16 cellular contexts compared by ENCODE assay signal in the genomic region with DNA sequence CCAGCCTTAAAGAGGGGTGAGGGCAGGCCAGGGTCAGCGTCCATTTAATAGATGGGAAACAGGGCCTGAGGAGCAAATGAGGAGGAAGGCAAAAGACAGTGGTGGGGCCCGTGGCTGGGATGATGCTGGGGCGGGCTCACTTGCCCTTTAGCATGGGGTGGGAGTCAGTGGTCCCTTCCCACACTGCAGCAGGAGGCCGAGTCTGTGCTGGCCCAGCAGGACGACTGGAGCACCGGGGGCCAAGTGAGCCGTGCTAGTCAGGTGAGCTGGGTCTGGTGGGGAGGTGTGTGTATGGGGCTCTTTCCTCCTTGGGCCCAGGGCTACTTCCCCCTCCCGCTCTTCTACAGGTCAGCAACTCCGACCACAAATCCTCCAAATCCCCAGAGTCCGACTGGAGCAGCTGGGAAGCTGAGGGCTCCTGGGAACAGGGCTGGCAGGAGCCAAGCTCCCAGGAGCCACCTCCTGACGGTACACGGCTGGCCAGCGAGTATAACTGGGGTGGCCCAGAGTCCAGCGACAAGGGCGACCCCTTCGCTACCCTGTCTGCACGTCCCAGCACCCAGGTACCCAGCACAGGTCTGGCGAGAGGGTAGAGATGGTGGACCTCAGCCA. TPM values are rescaled to one million over a fixed set of nuclear protein-coding genes. Genes with fewer than 3 reads are reported as not detected.
DNase-seq lines count a peak whose midpoint lies in the region; ATAC-seq and TF ChIP-seq lines count a peak whose summit lies in the region.
"Had no signal": no experiment of that assay in that cellular context is flagged by ENCODE, and none has a peak within 500 bp of the region (broad histone marks: within the 10 kb centered on the region; RNA-seq: fewer than 3 reads in every experiment).

No MANE protein-coding gene starts in this region.

- WGBS in right cardiac atrium: 72% methylated on average over 18 of the region's 18 CpGs

- POLR2A ChIA-PET in T-cell (lab: Charles Lee): no interaction called here

- H3K27ac Mint-ChIP-seq in T-cell: peak overlapping the region in 1 of 2 donors; percentile 61
- peak overlapping the region in 3 of 6 donors; percentile 54 to 88 (median 66) for H3K27ac Mint-ChIP-seq in naive B cell
- no peak overlapping the region for H3K27ac Mint-ChIP-seq in T-helper 2 cell treated with Interferon-gamma antibody and Interleukin-4, amounts not matched to agents 5 μg/mL and 100 μg/mL, for 36 hours
- H3K27ac Mint-ChIP-seq: activated naive CD8-positive, alpha-beta T cell had no signal

- H3K4me3 ChIP-seq in right cardiac atrium (ENCODE audit: low read length) (no peak overlapping the region), right atrium auricular region (no peak overlapping the region)
- H3K4me3 ChIP-seq: lower lobe of right lung had no signal

- H3K4me1 ChIP-seq in right cardiac atrium (ENCODE audit: control insufficient read depth, insufficient read depth, low read length) (peaks cover 6% of the 10 kb centered on the region), right atrium auricular region (peaks cover 0 to 23% of the 10 kb centered on the region in 2 donors)

- CTCF ChIA-PET in T-cell (lab: Charles Lee): interaction anchor here (0.5 to 0.7 kb wide), 2 partner anchors 16 to 528 kb away, joined by 3 read pairs; no protein-coding TSS in a partner anchor

- H3K9me3 ChIP-seq in right cardiac atrium (ENCODE audit: control insufficient read depth, low read length) (no peaks in the 10 kb centered on the region), right atrium auricular region (no peaks in the 10 kb centered on the region)
- H3K9me3 ChIP-seq: lower lobe of right lung had no signal

- DNase-seq in right cardiac atrium (peak; percentile 17 to 65 (median 51)), right atrium auricular region (ENCODE audit: low spot score) (no peak), T-cell (no peak), naive B cell (no peak), GM03348 (ENCODE audit: low spot score) (no peak), NCI-H526 (lab: John Stamatoyannopoulos, UW) (no peak), kidney tubule cell (ENCODE audit: low spot score) (no peak)
- no peak for DNase-seq in T-helper 2 cell treated with Interferon-gamma antibody and Interleukin-4, amounts not matched to agents 5 μg/mL and 100 μg/mL, for 36 hours (ENCODE audit: low spot score)
- DNase-seq: activated CD4-positive, alpha-beta T cell treated with anti-CD3 and anti-CD28 coated beads for 48 hours; lower lobe of right lung; naive thymus-derived CD4-positive, alpha-beta T cell; NCI-H1105; NCI-H69; retina; T1000 had no signal

- H3K4me1 Mint-ChIP-seq in T-cell (peaks cover 12 to 15% (median 12%) of the 10 kb centered on the region in 3 donors), naive B cell (peaks cover 19 to 30% (median 24%) of the 10 kb centered on the region in 3 donors)
- peaks cover 3% of the 10 kb centered on the region for H3K4me1 Mint-ChIP-seq in T-helper 2 cell treated with Interferon-gamma antibody and Interleukin-4, amounts not matched to agents 5 μg/mL and 100 μg/mL, for 36 hours (ENCODE audit: low read depth)

- H3K27me3 ChIP-seq in right cardiac atrium (ENCODE audit: control insufficient read depth, insufficient read depth): no peaks in the 10 kb centered on the region
- H3K27me3 ChIP-seq in right atrium auricular region: no peaks in the 10 kb centered on the region

- H3K9me3 Mint-ChIP-seq in T-cell (no peaks in the 10 kb centered on the region), naive B cell (no peaks in the 10 kb centered on the region)
- H3K9me3 Mint-ChIP-seq in T-helper 2 cell treated with Interferon-gamma antibody and Interleukin-4, amounts not matched to agents 5 μg/mL and 100 μg/mL, for 36 hours: no peaks in the 10 kb centered on the region
- H3K9me3 Mint-ChIP-seq: naive thymus-derived CD4-positive, alpha-beta T cell had no signal

- H3K4me3 Mint-ChIP-seq in T-cell: peak overlapping the region in 2 of 3 donors; percentile 21 to 36
- H3K4me3 Mint-ChIP-seq in naive B cell: peak overlapping the region in 7 of 8 donors; percentile 25 to 86 (median 64)
- H3K4me3 Mint-ChIP-seq in T-helper 2 cell treated with Interferon-gamma antibody and Interleukin-4, amounts not matched to agents 5 μg/mL and 100 μg/mL, for 36 hours: no peak overlapping the region

- intact Hi-C loops in right cardiac atrium (cut with DNase I): no loop called here

- ATAC-seq in right cardiac atrium (no peak), T-cell (replicated peaks in 1 of 4) (no peak), naive B cell (ENCODE audit: low read depth in 2 of 2) (no peak)
- ATAC-seq: lower lobe of right lung; naive thymus-derived CD4-positive, alpha-beta T cell had no signal

- H3K36me3 Mint-ChIP-seq in T-cell: peaks cover 11% of the 10 kb centered on the region
- H3K36me3 Mint-ChIP-seq in naive B cell: no peaks in the 10 kb centered on the region
- H3K36me3 Mint-ChIP-seq in T-helper 2 cell treated with Interferon-gamma antibody and Interleukin-4, amounts not matched to agents 5 μg/mL and 100 μg/mL, for 36 hours (ENCODE audit: low read depth): peaks cover 14% of the 10 kb centered on the region

- H3K27ac ChIP-seq in right cardiac atrium (ENCODE audit: low read length) (no peak overlapping the region), right atrium auricular region (no peak overlapping the region)
- H3K27ac ChIP-seq: lower lobe of right lung had no signal

- H3K27me3 Mint-ChIP-seq in T-cell (no peaks in the 10 kb centered on the region), naive B cell (no peaks in the 10 kb centered on the region)
- no peaks in the 10 kb centered on the region for H3K27me3 Mint-ChIP-seq in T-helper 2 cell treated with Interferon-gamma antibody and Interleukin-4, amounts not matched to agents 5 μg/mL and 100 μg/mL, for 36 hours (ENCODE audit: low read depth)
- H3K27me3 Mint-ChIP-seq: activated naive CD8-positive, alpha-beta T cell; naive thymus-derived CD4-positive, alpha-beta T cell had no signal

- H3K36me3 ChIP-seq in right atrium auricular region: peaks cover 43% of the 10 kb centered on the region

- TF ChIP-seq CTCF in right atrium auricular region (IDR thresholded peaks at IDR 0.05): no peak

RNA-seq across cellular contexts. Expression of a gene that starts 12.8 kb away (rescaled TPM):
- 10 to 100 TPM; 59.9 to 65.2 (median 62.8) TPM for total RNA-seq in right cardiac atrium
- 56.6 TPM for polyA plus RNA-seq in right cardiac atrium
- 10 to 100 TPM; 71.8 to 89.7 TPM for total RNA-seq in right atrium auricular region
- 10 to 100 TPM; 66.4 to 96.8 (median 76.8) TPM for total RNA-seq in T-cell
- 10 to 100 TPM; 21.8 to 40.0 (median 27.2) TPM for polyA plus RNA-seq in naive B cell (ENCODE audit: low read depth in 6 of 6)

RNA-seq across cellular contexts. Expression of a gene that starts 20.4 kb away (rescaled TPM):
- 100 to 1,000 TPM; 128 to 161 (median 140) TPM for total RNA-seq in right cardiac atrium
- 60.2 TPM for polyA plus RNA-seq in right cardiac atrium
- 100 to 1,000 TPM; 114 to 161 TPM for total RNA-seq in right atrium auricular region
- total RNA-seq in T-cell: 100 to 1,000 TPM; 200 to 364 (median 284) TPM
- 10 to 100 TPM; 12.5 to 40.5 (median 23.0) TPM for polyA plus RNA-seq in naive B cell (ENCODE audit: low read depth in 6 of 6)

RNA-seq across cellular contexts. Expression of a gene that starts 32.6 kb away (rescaled TPM):
- 10 to 100 TPM; 32.6 to 35.3 (median 34.9) TPM for total RNA-seq in right cardiac atrium
- polyA plus RNA-seq in right cardiac atrium: 56.8 TPM
- 10 to 100 TPM; 36.1 to 50.6 TPM for total RNA-seq in right atrium auricular region
- total RNA-seq in T-cell: 10 to 100 TPM; 32.5 to 36.9 (median 34.5) TPM
- polyA plus RNA-seq in naive B cell (ENCODE audit: low read depth in 6 of 6): 10 to 100 TPM; 56.9 to 74.5 (median 69.8) TPM

RNA-seq across cellular contexts. Expression of a gene that starts 34.6 kb away (rescaled TPM):
- total RNA-seq in right cardiac atrium (10 to 100 TPM; 40.5 to 46.6 (median 45.9) TPM), right atrium auricular region (10 to 100 TPM; 25.7 to 51.0 TPM), T-cell (10 to 100 TPM; 36.3 to 72.9 (median 69.3) TPM)
- polyA plus RNA-seq in right cardiac atrium (43.0 TPM), naive B cell (ENCODE audit: low read depth in 6 of 6) (10 to 100 TPM; 44.3 to 82.6 (median 61.8) TPM)

RNA-seq across cellular contexts. Expression of a gene that starts 38.1 kb away (rescaled TPM):
- total RNA-seq in right cardiac atrium (10 to 100 TPM; 43.9 to 80.2 (median 48.2) TPM), right atrium auricular region (10 to 100 TPM; 20.5 to 85.3 TPM), T-cell (100 to 1,000 TPM; 115 to 170 (median 150) TPM)
- polyA plus RNA-seq in right cardiac atrium (35.7 TPM), naive B cell (ENCODE audit: low read depth in 6 of 6) (10 to 100 TPM in 4 of 6 donors, 1 to 10 TPM in 2; 5.5 to 18.3 (median 11.6) TPM)

Comparison
In these comparisons a context has a peak if more than half of its experiments do, and no peak if none do; other contexts are left out.
1. DNase-seq: peak in right cardiac atrium (3 of 3); none in right atrium auricular region (single experiment), T-cell (0 of 34), naive B cell (single experiment), GM03348 (single experiment), T-helper 2 cell treated with Interferon-gamma antibody and Interleukin-4, amounts not matched to agents 5 μg/mL and 100 μg/mL, for 36 hours (single experiment), NCI-H526 (0 of 2) and kidney tubule cell (single experiment).